ENCODE assay signal across 18 cellular contexts in the genomic region with DNA sequence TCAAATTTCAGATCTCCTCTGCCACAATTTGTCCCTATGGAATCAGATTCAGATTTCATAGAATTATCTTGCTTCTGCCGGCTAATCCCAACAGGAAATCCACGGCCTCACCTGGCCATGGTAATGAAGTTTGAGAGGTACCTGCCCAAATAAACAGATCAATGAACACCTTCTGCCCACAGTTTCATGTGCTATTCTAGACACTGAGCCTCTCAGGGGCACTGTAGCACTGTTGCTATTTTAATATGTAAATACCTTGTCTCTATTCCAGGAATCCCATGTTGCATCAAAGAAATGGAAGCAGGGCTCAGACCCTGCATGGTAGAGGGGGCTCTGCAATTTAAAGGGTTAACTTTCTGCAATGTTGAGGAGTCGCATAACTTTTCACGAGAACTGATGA.
A peak's percentile ranks its signal among the peaks of the same experiment; 100 is the strongest.
DNase-seq lines count a peak whose midpoint lies in the region; TF ChIP-seq lines count a peak whose summit lies in the region.
"Had no signal": no experiment of that assay in that cellular context is flagged by ENCODE, and none has a peak within 500 bp of the region (broad histone marks: within the 10 kb centered on the region; RNA-seq: fewer than 3 reads in every experiment).

No MANE protein-coding gene starts in this region.

- DNase-seq in left ventricle myocardium inferior (no peak), cardiac septum (ENCODE audit: low spot score) (no peak), NCI-H2107 treated with DMSO at 0.1 percent for 48 hours (lab: John Stamatoyannopoulos, UW; ENCODE audit: unreplicated experiment) (peak; percentile 94), NCI-H69 (lab: John Stamatoyannopoulos, UW) (peak; percentile 16), amygdala (lab: John Stamatoyannopoulos, UW) (no peak), NCI-H1092 treated with DMSO at 0.1 percent for 48 hours (lab: John Stamatoyannopoulos, UW) (no peak), testis (no peak), GM13977 (ENCODE audit: low spot score) (no peak)
- DNase-seq: Caco-2, DND-41, GDM1, MV-4-11, NCI-H1694 treated with DMSO at 0.1 percent for 48 hours, NCI-H446, RPMI8226 had no signal

- H3K27ac ChIP-seq in left ventricle myocardium inferior (replicated peaks) (no peak overlapping the region), testis (no peak overlapping the region)
- H3K27ac ChIP-seq: A549, C4-2B, SJSA1 had no signal

- no peak for TF ChIP-seq POLR2A in testis (IDR thresholded peaks at IDR 0.05)

- H3K9me3 ChIP-seq in left ventricle myocardium inferior (replicated peaks) (peaks cover 8% of the 10 kb centered on the region), testis (no peaks in the 10 kb centered on the region)
- H3K9me3 ChIP-seq: A549, Caco-2 had no signal

- H3K4me1 ChIP-seq in left ventricle myocardium inferior (no peaks in the 10 kb centered on the region), testis (no peaks in the 10 kb centered on the region)
- H3K4me1 ChIP-seq: A549, Caco-2, SJSA1 had no signal

- intact Hi-C loops in left ventricle myocardium inferior (cut with micrococcal nuclease) (no loop called here), cardiac septum (cut with DNase I) (no loop called here), testis (cut with DNase I; ENCODE audit: low total_unique reads) (no loop called here)

- H3K4me3 ChIP-seq in left ventricle myocardium inferior (no peak overlapping the region), testis (no peak overlapping the region)
- H3K4me3 ChIP-seq: A549, SJSA1 had no signal

- TF ChIP-seq CTCF in left ventricle myocardium inferior (IDR thresholded peaks at IDR 0.05; ENCODE audit: borderline replicate concordance) (peak; percentile 33), testis (IDR thresholded peaks at IDR 0.05) (no peak), GM13977 (IDR thresholded peaks at IDR 0.05; ENCODE audit: extremely low read depth, insufficient read depth, missing control alignments) (no peak)

- H3K36me3 ChIP-seq in left ventricle myocardium inferior (no peaks in the 10 kb centered on the region), testis (ENCODE audit: low read depth, missing control alignments) (no peaks in the 10 kb centered on the region)
- H3K36me3 ChIP-seq: SJSA1 had no signal

- WGBS in testis, 2 donors: 75 to 94% methylated on average over 4 of the region's 4 CpGs

- in situ Hi-C loops in GM13977 (cut with MboI; ENCODE audit: low pct_unique_long_range_greater_than_20kb, low sequenced_read_pairs, unreplicated experiment): no loop called here

- no peaks in the 10 kb centered on the region for H3K27me3 ChIP-seq in left ventricle myocardium inferior (ENCODE audit: low read depth)
- no peaks in the 10 kb centered on the region for H3K27me3 ChIP-seq in testis
- H3K27me3 ChIP-seq: SJSA1 had no signal

Comparison
In these comparisons a context has a peak if more than half of its experiments do, and no peak if none do; other contexts are left out.
1. DNase-seq: peak in NCI-H2107 treated with DMSO at 0.1 percent for 48 hours (single experiment) and NCI-H69 (single experiment); none in left ventricle myocardium inferior (single experiment), cardiac septum (single experiment), amygdala (0 of 56), NCI-H1092 treated with DMSO at 0.1 percent for 48 hours (single experiment), testis (single experiment) and GM13977 (single experiment).